ENCODE assay signal across 8 cellular contexts in genomic region chr2:231786917-231787292, GRCh38. TPM values are rescaled to one million over a fixed set of nuclear protein-coding genes. Genes with fewer than 3 reads are reported as not detected.
A peak's percentile ranks its signal among the peaks of the same experiment; 100 is the strongest.
DNase-seq lines count a peak whose midpoint lies in the region; ATAC-seq and TF ChIP-seq lines count a peak whose summit lies in the region.

No MANE protein-coding gene starts in this region.

- peaks cover 38% of the 10 kb centered on the region for H3K79me2 ChIP-seq in fibroblast of lung (ENCODE audit: control insufficient read depth, insufficient read depth, low read length)

- no peak for TF ChIP-seq CTCF in GM06990 (IDR thresholded peaks at IDR 0.05; ENCODE audit: insufficient read depth, low read length, poor library complexity, severe bottlenecking)
- peak; percentile 26 for TF ChIP-seq CTCF in RWPE2 (IDR thresholded peaks at IDR 0.05; ENCODE audit: poor library complexity, severe bottlenecking)
- TF ChIP-seq CTCF in fibroblast of lung (conservative IDR thresholded peaks at IDR 0.05 in 1 of 2, IDR thresholded peaks at IDR 0.05 in 1 of 2; ENCODE audit: low read depth in 1 of 2, low read length in 2 of 2) = no peak

- H3K4me2 ChIP-seq in fibroblast of lung (ENCODE audit: extremely low read depth, insufficient read depth, low read length) = peak overlapping the region; percentile 97

- H3K4me1 ChIP-seq in RWPE2 (ENCODE audit: insufficient read depth, poor library complexity, severe bottlenecking) (peaks cover 5% of the 10 kb centered on the region), fibroblast of lung (ENCODE audit: control insufficient read depth, extremely low read depth, insufficient read depth, low read length) (no peaks in the 10 kb centered on the region), rectal smooth muscle tissue (ENCODE audit: control insufficient read depth, insufficient read depth, low read length) (peaks cover 10% of the 10 kb centered on the region)

- POLR2A ChIA-PET in HEK293T (lab: Yijun Ruan, JAX) = interaction anchor here (0.8 to 1.4 kb wide), 3 partner anchors 9 to 79 kb away, joined by 3 to 6 read pairs (median 3); partner anchors contain the start of gene PTMA

- H3K27ac ChIP-seq in RWPE2 (ENCODE audit: poor library complexity, severe bottlenecking) (peak overlapping the region; percentile 19), fibroblast of lung (ENCODE audit: insufficient read depth, low read length) (no peak overlapping the region), rectal smooth muscle tissue (ENCODE audit: low read depth, low read length) (no peak overlapping the region)

- no peaks in the 10 kb centered on the region for H3K9me3 ChIP-seq in RWPE2 (ENCODE audit: severe bottlenecking)
- no peaks in the 10 kb centered on the region for H3K9me3 ChIP-seq in fibroblast of lung (ENCODE audit: control insufficient read depth, insufficient read depth, low read depth, low read length)

- H4K20me1 ChIP-seq in fibroblast of lung (ENCODE audit: control insufficient read depth, extremely low read depth, insufficient read depth, low read length) = no peaks in the 10 kb centered on the region

- no peaks in the 10 kb centered on the region for H3K27me3 ChIP-seq in GM06990 (replicated peaks; ENCODE audit: control insufficient read depth, insufficient read depth, low read length)
- no peaks in the 10 kb centered on the region for H3K27me3 ChIP-seq in RWPE2 (ENCODE audit: insufficient read depth, poor library complexity, severe bottlenecking)
- no peaks in the 10 kb centered on the region for H3K27me3 ChIP-seq in fibroblast of lung (ENCODE audit: control insufficient read depth, insufficient read depth, low read length)
- no peaks in the 10 kb centered on the region for H3K27me3 ChIP-seq in rectal smooth muscle tissue (ENCODE audit: control insufficient read depth, insufficient read depth, low read length)

- DNase-seq in GM06990 (ENCODE audit: extremely low read depth, insufficient read length) = no peak
- DNase-seq in RWPE2 (ENCODE audit: low spot score) = no peak
- no peak for DNase-seq in fibroblast of lung (ENCODE audit: low read depth in 2 of 2)
- DNase-seq in activated CD4-positive, CD25-positive, alpha-beta regulatory T cell (lab: John Stamatoyannopoulos, UW) = no peak
- DNase-seq in inferior parietal cortex (ENCODE audit: extremely low spot score) = no peak
- DNase-seq in activated CD8-positive, alpha-beta memory T cell treated with anti-CD3 and anti-CD28 coated beads, Interleukin-2, amount 50 U/mL, for 4 hours = no peak
- DNase-seq in HEK293T (ENCODE audit: extremely low spot score) = no peak

- H3K36me3 ChIP-seq in GM06990 (ENCODE audit: control insufficient read depth, insufficient read depth, low read length) (peaks cover 2% of the 10 kb centered on the region), RWPE2 (ENCODE audit: low read depth) (peaks cover 34% of the 10 kb centered on the region), fibroblast of lung (ENCODE audit: control insufficient read depth, insufficient read depth, low read length) (peaks cover 7% of the 10 kb centered on the region), rectal smooth muscle tissue (ENCODE audit: control insufficient read depth, insufficient read depth, low read length) (peaks cover 3% of the 10 kb centered on the region)

- H2AFZ ChIP-seq in fibroblast of lung (ENCODE audit: low read length) = no peak overlapping the region

- H3K9ac ChIP-seq in fibroblast of lung (ENCODE audit: insufficient read depth, low read length) (peak overlapping the region; percentile 16), rectal smooth muscle tissue (ENCODE audit: low read length) (peak overlapping the region; percentile 22)

- no peak for ATAC-seq in RWPE2 (ENCODE audit: low read depth)

- H3K4me3 ChIP-seq in GM06990 (replicated peaks; ENCODE audit: low read depth, low read length) (peak overlapping the region; percentile 96), RWPE2 (ENCODE audit: severe bottlenecking) (peak overlapping the region; percentile 68), fibroblast of lung (replicated peaks in 1 of 4; ENCODE audit: control extremely low read depth in 1 of 4, insufficient read depth in 1 of 4, low read depth in 3 of 4, low read length in 4 of 4) (peak overlapping the region; percentile 69 to 98 (median 88)), rectal smooth muscle tissue (ENCODE audit: low read length) (peak overlapping the region; percentile 83)

- CTCF ChIA-PET in HEK293T (lab: Yijun Ruan, JAX) = no interaction called here

TF ChIP-seq in HEK293T, 16 proteins besides CTCF, POLR2A, EP300 and RAD21:
- TF ChIP-seq ELF4 (IDR thresholded peaks at IDR 0.05) (no peak), NFRKB (IDR thresholded peaks at IDR 0.05) (no peak), ARNT (IDR thresholded peaks at IDR 0.05) (no peak), BHLHE40 (IDR thresholded peaks at IDR 0.05; ENCODE audit: borderline replicate concordance) (no peak)
TF ChIP-seq in HEK293T: peak in this region for 0.

RNA-seq across cellular contexts. Expression of gene COPS7B, which starts 0.7 kb away (rescaled TPM):
- total RNA-seq in fibroblast of lung = 12.1 and 17.7 TPM in 2 replicates
- polyA plus RNA-seq in fibroblast of lung = 39.5 and 44.8 TPM in 2 replicates
- polyA plus RNA-seq in fibroblast of lung (2012) = 22.1 and 27.2 TPM in 2 replicates
- polyA minus RNA-seq in fibroblast of lung (ENCODE audit: low replicate concordance) = 32.0 and 36.9 TPM in 2 replicates

RNA-seq across cellular contexts. Expression of gene PDE6D, which starts 5.8 kb away (rescaled TPM):
- total RNA-seq in fibroblast of lung = 13.6 and 14.4 TPM in 2 replicates
- 31.3 and 32.3 TPM in 2 replicates for polyA plus RNA-seq in fibroblast of lung
- polyA plus RNA-seq in fibroblast of lung (2012) = 16.8 and 19.0 TPM in 2 replicates
- 2.9 and 14.4 TPM in 2 replicates for polyA minus RNA-seq in fibroblast of lung (ENCODE audit: low replicate concordance)
